In genomic region chr1:46041974-46042373, GRCh38 we compare ENCODE assay signal across 1 cellular context.
TF ChIP-seq lines count a peak whose summit lies in the region.

No MANE protein-coding gene starts in this region.

TF ChIP-seq in K562, 482 proteins besides CTCF, POLR2A, EP300 and RAD21 (continued from another document):
- TF ChIP-seq PBX2 (CRISPR knock-in tag; IDR thresholded peaks at IDR 0.05; ENCODE audit: low read depth) (no peak), PBX2 (tag; conservative IDR thresholded peaks at IDR 0.05; ENCODE audit: low read depth) (peak; percentile 44; the same call in 1 of the 2 replicates), HSF4 (CRISPR knock-in tag; IDR thresholded peaks at IDR 0.05; ENCODE audit: borderline replicate concordance) (no peak), GMEB1 (CRISPR knock-in tag; IDR thresholded peaks at IDR 0.05) (no peak), NFRKB (IDR thresholded peaks at IDR 0.05; ENCODE audit: low read depth) (no peak), CREBBP (IDR thresholded peaks at IDR 0.05; ENCODE audit: low read depth, low read length) (no peak), PTRF (tag; IDR thresholded peaks at IDR 0.05) (no peak), NFE2 (IDR thresholded peaks at IDR 0.05; ENCODE audit: low read depth) (0 out of 2 replicates have a peak, but pooled peaks have one; percentile 13), CEBPG (CRISPR knock-in tag; IDR thresholded peaks at IDR 0.05) (no peak), CEBPG (tag; conservative IDR thresholded peaks at IDR 0.05 in 1 of 2, IDR thresholded peaks at IDR 0.05 in 1 of 2) (no peak), SIX5 (IDR thresholded peaks at IDR 0.05; ENCODE audit: borderline replicate concordance in 1 of 2, insufficient read depth in 1 of 2, low read depth in 1 of 2, low read length in 2 of 2) (no peak)
- TF ChIP-seq, protein P1, sequence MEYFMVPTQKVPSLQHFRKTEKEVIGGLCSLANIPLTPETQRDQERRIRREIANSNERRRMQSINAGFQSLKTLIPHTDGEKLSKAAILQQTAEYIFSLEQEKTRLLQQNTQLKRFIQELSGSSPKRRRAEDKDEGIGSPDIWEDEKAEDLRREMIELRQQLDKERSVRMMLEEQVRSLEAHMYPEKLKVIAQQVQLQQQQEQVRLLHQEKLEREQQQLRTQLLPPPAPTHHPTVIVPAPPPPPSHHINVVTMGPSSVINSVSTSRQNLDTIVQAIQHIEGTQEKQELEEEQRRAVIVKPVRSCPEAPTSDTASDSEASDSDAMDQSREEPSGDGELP (CRISPR knock-in tag; IDR thresholded peaks at IDR 0.05; ENCODE audit: borderline replicate concordance): 0 out of 2 replicates have a peak, but pooled peaks have one; percentile 13
- TF ChIP-seq, protein P2, sequence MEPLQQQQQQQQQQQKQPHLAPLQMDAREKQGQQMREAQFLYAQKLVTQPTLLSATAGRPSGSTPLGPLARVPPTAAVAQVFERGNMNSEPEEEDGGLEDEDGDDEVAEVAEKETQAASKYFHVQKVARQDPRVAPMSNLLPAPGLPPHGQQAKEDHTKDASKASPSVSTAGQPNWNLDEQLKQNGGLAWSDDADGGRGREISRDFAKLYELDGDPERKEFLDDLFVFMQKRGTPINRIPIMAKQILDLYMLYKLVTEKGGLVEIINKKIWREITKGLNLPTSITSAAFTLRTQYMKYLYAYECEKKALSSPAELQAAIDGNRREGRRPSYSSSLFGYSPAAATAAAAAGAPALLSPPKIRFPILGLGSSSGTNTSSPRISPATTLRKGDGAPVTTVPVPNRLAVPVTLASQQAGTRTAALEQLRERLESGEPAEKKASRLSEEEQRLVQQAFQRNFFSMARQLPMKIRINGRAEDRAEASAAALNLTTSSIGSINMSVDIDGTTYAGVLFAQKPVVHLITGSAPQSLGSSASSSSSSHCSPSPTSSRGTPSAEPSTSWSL (CRISPR knock-in tag; IDR thresholded peaks at IDR 0.05; ENCODE audit: borderline replicate concordance): no peak
